26 cellular contexts compared by ENCODE assay signal in genomic region chr17:70373369-70373768, GRCh38.
"Had no signal": no experiment of that assay in that cellular context is flagged by ENCODE, and none has a peak within 500 bp of the region (broad histone marks: within the 10 kb centered on the region; RNA-seq: fewer than 3 reads in every experiment).

No MANE protein-coding gene starts in this region.

- DNase-seq: naive thymus-derived CD4-positive, alpha-beta T cell; natural killer cell; occipital lobe; ovary; posterior cingulate gyrus; psoas muscle; right cardiac atrium; spleen; stimulated activated CD4-positive, alpha-beta T cell treated with anti-CD3 and anti-CD28 coated beads, Interleukin-12 subunit alpha, Interleukin-12 subunit beta, amount 100 ng/mL, for 4 hours; stimulated activated CD4-positive, alpha-beta T cell treated with anti-CD3 and anti-CD28 coated beads, Interleukin-1b, Interleukin-23, amount 100 ng/mL, for 48 hours; stimulated activated CD4-positive, alpha-beta T cell treated with anti-CD3 and anti-CD28 coated beads, Interleukin-4, amount 100 ng/mL, for 24 hours; stimulated activated naive B cell treated with anti-CD40 and anti-IgM and Interleukin-4, amounts not matched to agents 10 μg/mL and 1 μg/mL and 100 μg/mL, for 72 hours; stimulated activated naive CD4-positive, alpha-beta T cell treated with Interleukin-2 at 50 U/mL for 16 hours; stomach; thyroid gland; trophoblast cell; upper lobe of left lung; uterus had no signal

- H3K79me2 ChIP-seq: parathyroid adenoma had no signal

- H2AFZ ChIP-seq: neural progenitor cell had no signal

- H3K4me2 ChIP-seq: neural progenitor cell, smooth muscle cell had no signal

- H3K36me3 ChIP-seq: neural progenitor cell, ovary, spleen, stomach, thoracic aorta, thyroid gland, tibial nerve, upper lobe of left lung, uterus had no signal

- H3K9me3 ChIP-seq: ovary, stomach, thoracic aorta, thyroid gland, tibial nerve, upper lobe of left lung, uterus had no signal

- H3K27me3 ChIP-seq: neural progenitor cell, ovary, spleen, stomach, tibial nerve, upper lobe of left lung, uterus had no signal

- H3K4me3 ChIP-seq: neural progenitor cell, ovary, psoas muscle, skin epidermis, smooth muscle cell, spleen, stomach, thoracic aorta, thyroid gland, tibial nerve, upper lobe of left lung, uterus had no signal

- H3K4me1 ChIP-seq: neural progenitor cell, psoas muscle, spleen, stomach, tibial nerve, uterus had no signal

- H3K9ac ChIP-seq: neural progenitor cell, parathyroid adenoma had no signal

- H3K27ac ChIP-seq: neural progenitor cell, ovary, parathyroid adenoma, psoas muscle, skin epidermis, spleen, stomach, thoracic aorta, thyroid gland, tibial nerve, upper lobe of left lung, uterus had no signal

- ATAC-seq: naive thymus-derived CD4-positive, alpha-beta T cell; natural killer cell; psoas muscle; right cardiac atrium; sciatic nerve; stimulated activated effector memory CD8-positive, alpha-beta T cell treated with anti-CD3 and anti-CD28 coated beads, Interleukin-12 subunit alpha, Interleukin-12 subunit beta, amount 100 ng/mL, for 72 hours; stimulated activated naive B cell treated with anti-CD40 and anti-IgM and Interleukin-4, amounts not matched to agents 10 μg/mL and 1 μg/mL and 100 μg/mL, for 72 hours had no signal
